In the genomic region with DNA sequence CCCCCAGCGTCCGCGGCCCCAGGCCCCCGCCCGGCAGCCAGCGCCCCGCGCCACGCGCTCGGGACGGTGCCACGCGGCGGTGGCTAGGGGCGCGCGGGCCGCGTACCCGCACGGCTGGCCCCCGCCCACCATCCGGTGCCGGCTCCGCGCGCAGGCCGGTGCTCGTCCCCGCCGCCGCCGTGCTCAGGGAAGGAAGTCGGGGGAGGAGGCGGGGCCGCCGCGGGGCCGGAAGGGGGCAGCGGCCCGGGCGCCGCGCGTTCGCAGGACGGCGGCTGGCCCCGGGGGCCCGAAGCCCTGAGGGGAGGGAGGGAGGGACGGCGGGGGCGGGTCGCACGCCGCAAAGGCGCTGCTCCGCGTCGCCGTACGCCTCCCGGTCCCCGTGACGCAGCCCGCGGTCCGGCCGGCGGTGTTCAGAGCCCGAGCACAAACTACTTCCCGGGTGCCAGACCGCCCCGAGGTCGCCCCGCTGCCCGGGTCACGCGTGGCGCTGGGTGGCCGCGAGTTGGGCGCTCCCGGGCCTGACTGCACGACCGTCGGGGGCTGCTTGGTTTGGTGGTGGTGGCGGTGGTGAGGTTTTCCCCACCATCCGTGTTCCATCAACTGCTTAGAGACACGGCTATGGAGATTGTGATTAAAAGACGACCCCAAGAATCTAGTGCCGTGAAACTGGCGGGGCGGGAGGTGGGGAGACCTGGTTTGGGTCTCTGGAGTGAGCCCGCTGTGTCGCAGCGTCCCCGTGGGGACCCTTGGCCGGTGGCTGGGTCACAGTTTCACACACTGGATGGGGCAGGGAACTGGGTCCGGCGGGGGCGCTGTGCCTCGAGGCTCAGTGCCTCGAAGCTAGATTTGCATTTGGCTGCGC, we compare ENCODE assay signal across 1 cellular context.
TF ChIP-seq lines count a peak whose summit lies in the region.

A gene (minus strand): TSS at position 205 of the 862 bp plus-strand sequence. CDS start 1,818 bp downstream, outside the sequence.

TF ChIP-seq in HCT116, 20 proteins besides CTCF, POLR2A, EP300 and RAD21 (continued from another document):
- TF ChIP-seq, protein P1, sequence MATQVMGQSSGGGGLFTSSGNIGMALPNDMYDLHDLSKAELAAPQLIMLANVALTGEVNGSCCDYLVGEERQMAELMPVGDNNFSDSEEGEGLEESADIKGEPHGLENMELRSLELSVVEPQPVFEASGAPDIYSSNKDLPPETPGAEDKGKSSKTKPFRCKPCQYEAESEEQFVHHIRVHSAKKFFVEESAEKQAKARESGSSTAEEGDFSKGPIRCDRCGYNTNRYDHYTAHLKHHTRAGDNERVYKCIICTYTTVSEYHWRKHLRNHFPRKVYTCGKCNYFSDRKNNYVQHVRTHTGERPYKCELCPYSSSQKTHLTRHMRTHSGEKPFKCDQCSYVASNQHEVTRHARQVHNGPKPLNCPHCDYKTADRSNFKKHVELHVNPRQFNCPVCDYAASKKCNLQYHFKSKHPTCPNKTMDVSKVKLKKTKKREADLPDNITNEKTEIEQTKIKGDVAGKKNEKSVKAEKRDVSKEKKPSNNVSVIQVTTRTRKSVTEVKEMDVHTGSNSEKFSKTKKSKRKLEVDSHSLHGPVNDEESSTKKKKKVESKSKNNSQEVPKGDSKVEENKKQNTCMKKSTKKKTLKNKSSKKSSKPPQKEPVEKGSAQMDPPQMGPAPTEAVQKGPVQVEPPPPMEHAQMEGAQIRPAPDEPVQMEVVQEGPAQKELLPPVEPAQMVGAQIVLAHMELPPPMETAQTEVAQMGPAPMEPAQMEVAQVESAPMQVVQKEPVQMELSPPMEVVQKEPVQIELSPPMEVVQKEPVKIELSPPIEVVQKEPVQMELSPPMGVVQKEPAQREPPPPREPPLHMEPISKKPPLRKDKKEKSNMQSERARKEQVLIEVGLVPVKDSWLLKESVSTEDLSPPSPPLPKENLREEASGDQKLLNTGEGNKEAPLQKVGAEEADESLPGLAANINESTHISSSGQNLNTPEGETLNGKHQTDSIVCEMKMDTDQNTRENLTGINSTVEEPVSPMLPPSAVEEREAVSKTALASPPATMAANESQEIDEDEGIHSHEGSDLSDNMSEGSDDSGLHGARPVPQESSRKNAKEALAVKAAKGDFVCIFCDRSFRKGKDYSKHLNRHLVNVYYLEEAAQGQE (IDR thresholded peaks at IDR 0.05; ENCODE audit: low read depth) = no peak
- TF ChIP-seq, protein P2, sequence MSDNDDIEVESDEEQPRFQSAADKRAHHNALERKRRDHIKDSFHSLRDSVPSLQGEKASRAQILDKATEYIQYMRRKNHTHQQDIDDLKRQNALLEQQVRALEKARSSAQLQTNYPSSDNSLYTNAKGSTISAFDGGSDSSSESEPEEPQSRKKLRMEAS (IDR thresholded peaks at IDR 0.05) = peak; percentile 67
- peak; percentile 84 for TF ChIP-seq ZFX (IDR thresholded peaks at IDR 0.05)
- TF ChIP-seq EGR1 (IDR thresholded peaks at IDR 0.05; ENCODE audit: low read depth) = 0 out of 2 replicates have a peak, but pooled peaks have one; percentile 38
